11 cellular contexts compared by ENCODE assay signal in genomic region chr1:208184993-208185703, GRCh38. TPM values are rescaled to one million over a fixed set of nuclear protein-coding genes. Genes with fewer than 3 reads are reported as not detected.
A peak's percentile ranks its signal among the peaks of the same experiment; 100 is the strongest.
DNase-seq lines count a peak whose midpoint lies in the region; TF ChIP-seq lines count a peak whose summit lies in the region.
"Had no signal": no experiment of that assay in that cellular context is flagged by ENCODE, and none has a peak within 500 bp of the region (broad histone marks: within the 10 kb centered on the region; RNA-seq: fewer than 3 reads in every experiment).

No MANE protein-coding gene starts in this region.

- H3K27ac Mint-ChIP-seq in progenitor cell of endocrine pancreas: no peak overlapping the region

- WGBS in GM23248 (ENCODE audit: low coverage in 1 of 2, low lambda C conversion rate in 2 of 2, missing lambda C conversion rate in 2 of 2), 2 experiments: 61% methylated on average over 5 of the region's 5 CpGs

- H3K4me2 ChIP-seq in GM23248 (ENCODE audit: unreplicated experiment): peak overlapping the region; percentile 83

- TF ChIP-seq CTCF in WERI-Rb-1 (IDR thresholded peaks at IDR 0.05; ENCODE audit: low read depth, low read length): no peak
- TF ChIP-seq CTCF in fibroblast of the aortic adventitia (IDR thresholded peaks at IDR 0.05; ENCODE audit: insufficient read depth, low read length): no peak
- TF ChIP-seq CTCF in progenitor cell of endocrine pancreas (IDR thresholded peaks at IDR 0.05; ENCODE audit: unreplicated experiment): no peak

- H4K20me1 ChIP-seq in GM23248 (ENCODE audit: insufficient read depth): no peaks in the 10 kb centered on the region

- H3K79me2 ChIP-seq in GM23248 (ENCODE audit: insufficient read depth): no peaks in the 10 kb centered on the region

- no peaks in the 10 kb centered on the region for H3K9me3 Mint-ChIP-seq in progenitor cell of endocrine pancreas (ENCODE audit: low read depth)

- peaks cover 28% of the 10 kb centered on the region for H3K4me1 Mint-ChIP-seq in progenitor cell of endocrine pancreas (ENCODE audit: low read depth)

- H3K4me1 ChIP-seq in GM23248 (ENCODE audit: insufficient read depth): peaks cover 50% of the 10 kb centered on the region

- no peak overlapping the region for H2AFZ ChIP-seq in GM23248

- no peak overlapping the region for H3K4me3 Mint-ChIP-seq in progenitor cell of endocrine pancreas (ENCODE audit: low read depth)

- H3K27me3 Mint-ChIP-seq in progenitor cell of endocrine pancreas: no peaks in the 10 kb centered on the region

- H3K9me3 ChIP-seq in GM23248 (ENCODE audit: low read depth): no peaks in the 10 kb centered on the region
- no peaks in the 10 kb centered on the region for H3K9me3 ChIP-seq in WERI-Rb-1 (ENCODE audit: severe bottlenecking)
- H3K9me3 ChIP-seq: MG63 had no signal

- no peaks in the 10 kb centered on the region for H3K36me3 Mint-ChIP-seq in progenitor cell of endocrine pancreas (ENCODE audit: insufficient read depth)

- no peak overlapping the region for H3K4me3 ChIP-seq in GM23248
- no peak overlapping the region for H3K4me3 ChIP-seq in WERI-Rb-1 (ENCODE audit: low read depth, low read length)
- H3K4me3 ChIP-seq in fibroblast of the aortic adventitia (ENCODE audit: low read depth, low read length): no peak overlapping the region
- no peak overlapping the region for H3K4me3 ChIP-seq in skeletal muscle cell (ENCODE audit: low read depth, low read length)
- H3K4me3 ChIP-seq: MG63 had no signal

- H3K27ac ChIP-seq in GM23248: peak overlapping the region; percentile 82
- peak overlapping the region; percentile 65 for H3K27ac ChIP-seq in WERI-Rb-1

- in situ Hi-C loops in GM23248 (cut with MboI): no loop called here

- peaks cover 34% of the 10 kb centered on the region for H3F3A ChIP-seq in GM23248 (ENCODE audit: insufficient read depth)

- DNase-seq in GM23248 (peak; percentile 69), WERI-Rb-1 (peak; percentile 87), fibroblast of the aortic adventitia (ENCODE audit: low read depth) (peak; percentile 57), skeletal muscle cell (ENCODE audit: low read depth) (peak; percentile 55), NCI-H1048 (lab: John Stamatoyannopoulos, UW) (no peak), NCI-H526 (lab: John Stamatoyannopoulos, UW) (no peak), progenitor cell of endocrine pancreas (ENCODE audit: low spot score, unreplicated experiment) (no peak), NCI-H345 (lab: John Stamatoyannopoulos, UW) (no peak)
- DNase-seq: activated CD8-positive, alpha-beta memory T cell treated with anti-CD3 and anti-CD28 coated beads, Interleukin-2, amount 50 U/mL, for 4 hours; GF-D8 had no signal

- H3K27me3 ChIP-seq in GM23248 (replicated peaks; ENCODE audit: insufficient read depth) (no peaks in the 10 kb centered on the region), WERI-Rb-1 (ENCODE audit: insufficient read depth, low read depth, severe bottlenecking) (no peaks in the 10 kb centered on the region)

- H3K9me2 ChIP-seq in GM23248 (ENCODE audit: insufficient read depth): no peaks in the 10 kb centered on the region

- H3K36me3 ChIP-seq in GM23248 (ENCODE audit: low read depth) (no peaks in the 10 kb centered on the region), WERI-Rb-1 (no peaks in the 10 kb centered on the region)
- H3K36me3 ChIP-seq: MG63 had no signal

- peak overlapping the region; percentile 53 for H3K9ac ChIP-seq in GM23248

RNA-seq across cellular contexts. Expression of gene PLXNA2, which starts 59.0 kb away (rescaled TPM):
- total RNA-seq in GM23248 (2014; rRNA removed; shearing (Covaris generic)): 5.4 and 6.4 TPM in 2 replicates
- polyA plus RNA-seq in GM23248 (2016; fragmentation: Nextera tagmentation; extraction: Ambion mirVana): 3.5 and 3.7 TPM in 2 replicates
- 4.3 and 8.0 TPM in 2 replicates for total RNA-seq in fibroblast of the aortic adventitia (ENCODE audit: low replicate concordance)
- total RNA-seq in progenitor cell of endocrine pancreas: 32.9 and 34.9 TPM in 2 replicates

Comparison
In these comparisons a context has a peak if more than half of its experiments do, and no peak if none do; other contexts are left out.
1. DNase-seq: peak in GM23248 (single experiment), WERI-Rb-1 (single experiment), fibroblast of the aortic adventitia (single experiment) and skeletal muscle cell (single experiment); none in NCI-H1048 (single experiment), NCI-H526 (0 of 2), progenitor cell of endocrine pancreas (single experiment) and NCI-H345 (single experiment).